In genomic region chr5:109874108-109874507, GRCh38 we compare ENCODE assay signal across 19 cellular contexts.
"Had no signal": no experiment of that assay in that cellular context is flagged by ENCODE, and none has a peak within 500 bp of the region (broad histone marks: within the 10 kb centered on the region; RNA-seq: fewer than 3 reads in every experiment).

No MANE protein-coding gene starts in this region.

- H3K4me3 Mint-ChIP-seq: naive B cell had no signal

- H3K4me1 Mint-ChIP-seq: naive B cell had no signal

- ATAC-seq: left cardiac atrium, left ventricle myocardium superior had no signal

- H3K4me3 ChIP-seq: dorsolateral prefrontal cortex, hepatocyte, right atrium auricular region, sigmoid colon, skin epidermis, testis, tibial nerve had no signal

- H3K27me3 Mint-ChIP-seq: naive B cell had no signal

- H3K27ac ChIP-seq: dorsolateral prefrontal cortex, hepatocyte, neutrophil, right atrium auricular region, sigmoid colon, skin epidermis, testis, tibial nerve had no signal

- H3K27ac Mint-ChIP-seq: naive B cell had no signal

- H3K9me3 ChIP-seq: neutrophil, right atrium auricular region, sigmoid colon, testis, tibial nerve had no signal

- H3K27me3 ChIP-seq: dorsolateral prefrontal cortex, hepatocyte, neutrophil, right atrium auricular region, sigmoid colon, testis, tibial nerve had no signal

- H3K4me1 ChIP-seq: right atrium auricular region, sigmoid colon, testis had no signal

- H3K36me3 ChIP-seq: neutrophil, right atrium auricular region, sigmoid colon, tibial nerve had no signal

- DNase-seq: cortex of kidney; dorsolateral prefrontal cortex; effector CD8-positive, alpha-beta T cell; foreskin melanocyte; head of caudate nucleus; kidney; left cardiac atrium; left ventricle myocardium superior; mesendoderm; naive B cell; sigmoid colon; stimulated activated CD4-positive, alpha-beta T cell treated with anti-CD3 and anti-CD28 coated beads, Interleukin-12 subunit alpha, Interleukin-12 subunit beta, amount 100 ng/mL, for 4 hours; stimulated activated naive CD4-positive, alpha-beta T cell treated with Interleukin-2 at 50 U/mL for 16 hours; testis had no signal
